Comparison of ENCODE assay signal across 10 cellular contexts in the genomic region with DNA sequence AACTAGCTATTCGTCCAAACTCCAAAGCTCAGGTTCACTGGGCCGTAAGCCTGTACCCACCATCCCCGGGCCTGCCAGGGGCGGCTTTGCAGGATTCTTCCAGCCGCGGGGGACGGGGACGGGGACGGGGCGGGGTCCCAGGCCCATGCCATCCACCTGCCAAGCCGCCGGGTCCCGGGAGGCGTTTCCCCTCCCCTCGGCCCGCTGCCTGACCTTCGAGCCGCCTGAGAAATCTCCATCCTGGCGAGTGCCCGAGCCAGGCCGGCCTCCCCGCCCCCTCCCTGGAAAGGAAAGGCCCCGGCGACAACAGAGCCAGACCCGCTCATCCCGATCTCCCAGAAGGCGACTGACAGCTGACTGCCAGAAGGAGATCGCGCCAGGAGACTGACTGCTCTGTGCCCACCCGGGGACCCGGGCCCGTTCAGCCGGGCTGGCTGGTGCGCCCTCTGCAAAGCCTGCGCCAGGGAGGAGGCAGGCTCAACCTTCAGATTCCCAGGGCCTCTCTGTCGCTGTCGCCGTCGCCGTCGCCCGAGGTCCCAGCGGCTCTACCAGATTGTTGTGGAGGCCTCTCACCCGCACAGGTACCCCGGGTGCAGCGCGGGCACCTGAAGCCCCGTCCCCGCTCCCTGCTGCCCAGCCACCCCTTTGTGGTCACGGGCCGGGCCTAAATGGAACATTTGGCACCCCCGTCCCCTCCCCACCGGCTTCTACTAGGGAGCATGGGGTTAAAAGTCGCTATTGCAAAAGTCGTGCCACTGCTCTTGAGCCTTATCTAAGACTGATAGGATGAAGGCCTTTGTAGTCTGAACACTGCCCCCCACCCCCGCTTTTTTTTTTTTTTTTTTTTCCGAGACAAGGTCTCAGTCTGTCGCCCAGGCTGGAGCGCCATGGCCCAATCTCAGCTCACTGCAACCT. TPM values are rescaled to one million over a fixed set of nuclear protein-coding genes. Genes with fewer than 3 reads are reported as not detected.
DNase-seq lines count a peak whose midpoint lies in the region; ATAC-seq and TF ChIP-seq lines count a peak whose summit lies in the region.
"Had no signal": no experiment of that assay in that cellular context is flagged by ENCODE, and none has a peak within 500 bp of the region (broad histone marks: within the 10 kb centered on the region; RNA-seq: fewer than 3 reads in every experiment).

A gene (plus strand): TSS at position 315 of the 915 bp plus-strand sequence. CDS start 2,702 bp downstream, outside the sequence.

- H3K4me1 ChIP-seq in HUES64 (ENCODE audit: insufficient read depth, low read length), result no peaks in the 10 kb centered on the region
- peaks cover 0 to 5% of the 10 kb centered on the region in 2 donors for H3K4me1 ChIP-seq in esophagus (ENCODE audit: control insufficient read depth in 2 of 2, insufficient read depth in 2 of 2, low read length in 1 of 2)
- no peaks in the 10 kb centered on the region for H3K4me1 ChIP-seq in left lung
- H3K4me1 ChIP-seq in spleen, result no peaks in the 10 kb centered on the region

- no peak within 1 kb of the TSS for H3K27ac ChIP-seq in HUES64 (ENCODE audit: low read depth, low read length)
- peak within 1 kb of the TSS in 1 of 2 donors; percentile 12 for H3K27ac ChIP-seq in esophagus (ENCODE audit: low read depth in 2 of 2, low read length in 1 of 2)
- H3K27ac ChIP-seq in left lung, result peak within 1 kb of the TSS in 1 of 2 donors; percentile 26
- no peak within 1 kb of the TSS for H3K27ac ChIP-seq in spleen
- H3K27ac ChIP-seq: VCaP had no signal

- TF ChIP-seq CTCF in left lung (IDR thresholded peaks at IDR 0.05) (no peak), spleen (IDR thresholded peaks at IDR 0.05 in 8 of 11, conservative IDR thresholded peaks at IDR 0.05 in 3 of 11) (no peak)

- H3K36me3 ChIP-seq in HUES64 (ENCODE audit: insufficient read depth, low read length) (no peaks in the 10 kb centered on the region), esophagus (ENCODE audit: control insufficient read depth in 2 of 2, insufficient read depth in 2 of 2, low read length in 1 of 2) (no peaks in the 10 kb centered on the region), left lung (no peaks in the 10 kb centered on the region), spleen (no peaks in the 10 kb centered on the region)

- H3K27me3 ChIP-seq in HUES64 (ENCODE audit: insufficient read depth, low read length) (no peaks in the 10 kb centered on the region), esophagus (ENCODE audit: control insufficient read depth in 1 of 2, insufficient read depth in 2 of 2, low read length in 2 of 2) (no peaks in the 10 kb centered on the region), left lung (no peaks in the 10 kb centered on the region), spleen (replicated peaks in 1 of 7) (no peaks in the 10 kb centered on the region)

- TF ChIP-seq POLR2A in spleen (IDR thresholded peaks at IDR 0.05), result no peak

- H3K4me3 ChIP-seq in HUES64 (ENCODE audit: low read length), result peak within 1 kb of the TSS; percentile 44
- peak within 1 kb of the TSS; percentile 25 to 44 for H3K4me3 ChIP-seq in esophagus (ENCODE audit: low read depth in 1 of 2, low read length in 2 of 2)
- H3K4me3 ChIP-seq in left lung, result peak within 1 kb of the TSS; percentile 16 to 23
- H3K4me3 ChIP-seq in spleen, result peak within 1 kb of the TSS in 6 of 8 donors; percentile 10 to 60 (median 19)

- intact Hi-C loops in left lung (cut with DNase I) (no loop called here), spleen (cut with DNase I; ENCODE audit: low total_unique reads) (no loop called here)

- H3K9me3 ChIP-seq in HUES64 (ENCODE audit: insufficient read depth, low read depth, low read length) (no peaks in the 10 kb centered on the region), esophagus (ENCODE audit: control insufficient read depth in 2 of 2, insufficient read depth in 1 of 2, low read depth in 1 of 2, low read length in 1 of 2) (no peaks in the 10 kb centered on the region), left lung (no peaks in the 10 kb centered on the region), spleen (no peaks in the 10 kb centered on the region)

- DNase-seq in left lung (peak in 1 of 2 donors; percentile 58), spleen (no peak), DMS153 (lab: John Stamatoyannopoulos, UW) (no peak), A172 (ENCODE audit: low spot score) (no peak), SW480 (ENCODE audit: low spot score) (no peak)
- DNase-seq: activated naive CD8-positive, alpha-beta T cell treated with anti-CD3 and anti-CD28 coated beads for 36 hours had no signal

- 19% methylated on average over 57 of the region's 59 CpGs for WGBS in HUES64
- 26 to 40% methylated on average over 44 to 59 of the region's 59 CpGs for WGBS in esophagus, 2 donors
- 51 to 83% (median 56%) methylated on average over 23 to 59 of the region's 59 CpGs for WGBS in spleen, 5 donors

- no peak within 1 kb of the TSS for H3K9ac ChIP-seq in HUES64 (ENCODE audit: low read depth, low read length)

- ATAC-seq in left lung, result peak; percentile 75
- ATAC-seq in GM18909 (IDR thresholded peaks at IDR 0.05; ENCODE audit: poor library complexity, unreplicated experiment), result no peak

RNA-seq across cellular contexts. Expression of the gene that starts here (rescaled TPM):
- 0.80 TPM for polyA plus RNA-seq in HUES64 (2013, experiment 1 of 2)
- 1.0 TPM for polyA plus RNA-seq in HUES64 (2013, experiment 2 of 2)
- 1 to 10 TPM; 1.1 to 1.4 TPM for polyA plus RNA-seq in esophagus
- total RNA-seq in left lung, result 10 to 100 TPM in 1 of 2 donors, 1 to 10 TPM in 1; 4.1 to 16.2 TPM
- total RNA-seq in spleen, result 1 to 10 TPM; 2.2 to 6.6 (median 5.8) TPM
- polyA plus RNA-seq in spleen, result 1 to 10 TPM; 1.3 to 5.8 (median 2.8) TPM
- not detected in 2 replicates for total RNA-seq in A172 (2014; rRNA removed; shearing (Covaris generic))
- total RNA-seq: activated naive CD8-positive, alpha-beta T cell treated with anti-CD3 and anti-CD28 coated beads for 36 hours had no signal
